Comparison of ENCODE assay signal across 14 cellular contexts in genomic region chr9:121737481-121737931, GRCh38.
DNase-seq lines count a peak whose midpoint lies in the region; ATAC-seq, FAIRE-seq and TF ChIP-seq lines count a peak whose summit lies in the region.
"Had no signal": no experiment of that assay in that cellular context is flagged by ENCODE, and none has a peak within 500 bp of the region (broad histone marks: within the 10 kb centered on the region; RNA-seq: fewer than 3 reads in every experiment).

No MANE protein-coding gene starts in this region.

- no peaks in the 10 kb centered on the region for H3K36me3 Mint-ChIP-seq in chondrocyte (ENCODE audit: low read depth)

- H3K27me3 Mint-ChIP-seq in chondrocyte (ENCODE audit: low read depth) = no peaks in the 10 kb centered on the region

- H3K4me1 Mint-ChIP-seq in chondrocyte (ENCODE audit: low read depth) = peaks cover 69% of the 10 kb centered on the region

- no peak for TF ChIP-seq POLR2A in thyroid gland (IDR thresholded peaks at IDR 0.05)
- no peak for TF ChIP-seq POLR2A in GM12891 (IDR thresholded peaks at IDR 0.05; ENCODE audit: low read depth, low read length)

- ATAC-seq in HG03045 (IDR thresholded peaks at IDR 0.05; ENCODE audit: unreplicated experiment) (no peak), GM18858 (IDR thresholded peaks at IDR 0.05; ENCODE audit: unreplicated experiment) (no peak)

- WGBS in thyroid gland, 2 donors = 90 to 91% methylated on average over 4 to 9 of the region's 9 CpGs

- H3K4me3 ChIP-seq in KMS-11 (IDR thresholded peaks at IDR 0.05; ENCODE audit: insufficient read depth, low read depth, low read length) (no peak overlapping the region), muscle layer of duodenum (ENCODE audit: low read depth in 1 of 2, low read length in 2 of 2) (peak overlapping the region; percentile 19 to 56), thyroid gland (replicated peaks in 1 of 3) (no peak overlapping the region), SJCRH30 (no peak overlapping the region)
- H3K4me3 ChIP-seq: GM23248, MG63 had no signal

- no peak overlapping the region for H3K4me3 Mint-ChIP-seq in chondrocyte (ENCODE audit: unreplicated experiment)

- H3K79me2 ChIP-seq in KMS-11 (ENCODE audit: insufficient read depth, low read depth) = peaks cover 4% of the 10 kb centered on the region; the same call in 1 of the 2 replicates

- peak overlapping the region; percentile 45; the same call in 1 of the 2 replicates for H3K4me2 ChIP-seq in KMS-11

- H3K4me1 ChIP-seq in KMS-11 (ENCODE audit: low read depth, poor library complexity, severe bottlenecking) (peaks cover 95% of the 10 kb centered on the region), muscle layer of duodenum (ENCODE audit: control insufficient read depth in 1 of 2, insufficient read depth in 2 of 2, low read length in 2 of 2) (peaks cover 39 to 69% of the 10 kb centered on the region in 2 donors), thyroid gland (peaks cover 36 to 79% of the 10 kb centered on the region in 2 donors), SJCRH30 (peaks cover 19% of the 10 kb centered on the region)

- FAIRE-seq in GM12891 (lab: Jason Lieb, UNC) = no peak

- peak overlapping the region; percentile 57 for H3K27ac Mint-ChIP-seq in chondrocyte (ENCODE audit: unreplicated experiment)
- H3K27ac Mint-ChIP-seq: CD4-positive, alpha-beta T cell had no signal

- no peaks in the 10 kb centered on the region for H4K20me1 ChIP-seq in KMS-11 (ENCODE audit: insufficient read depth)

- no peak for DNase-seq in chondrocyte (ENCODE audit: low spot score)
- no peak for DNase-seq in thyroid gland
- no peak for DNase-seq in SJCRH30
- no peak for DNase-seq in GM12891 (ENCODE audit: insufficient read length, low spot score)
- DNase-seq: CD4-positive, alpha-beta T cell; GDM1; MG63; midbrain had no signal

- intact Hi-C loops in thyroid gland (cut with DNase I) = no loop called here

- H3K9ac ChIP-seq in KMS-11 = peak overlapping the region; percentile 31; the same call in 1 of the 2 replicates
- H3K9ac ChIP-seq: GM23248 had no signal

- H3K9me3 ChIP-seq in muscle layer of duodenum (ENCODE audit: control insufficient read depth in 1 of 2, low read length in 2 of 2) (no peaks in the 10 kb centered on the region), thyroid gland (no peaks in the 10 kb centered on the region), SJCRH30 (replicated peaks) (no peaks in the 10 kb centered on the region)
- H3K9me3 ChIP-seq: MG63 had no signal

- TF ChIP-seq CTCF in KMS-11 (conservative IDR thresholded peaks at IDR 0.05; ENCODE audit: low read depth, low read length) = no peak
- no peak for TF ChIP-seq CTCF in chondrocyte (IDR thresholded peaks at IDR 0.05)
- no peak for TF ChIP-seq CTCF in thyroid gland (IDR thresholded peaks at IDR 0.05)

- H3K36me3 ChIP-seq in KMS-11 (ENCODE audit: insufficient read depth) = no peaks in the 10 kb centered on the region
- H3K36me3 ChIP-seq in muscle layer of duodenum (ENCODE audit: control insufficient read depth in 1 of 2, insufficient read depth in 2 of 2, low read length in 2 of 2) = no peaks in the 10 kb centered on the region
- no peaks in the 10 kb centered on the region for H3K36me3 ChIP-seq in thyroid gland
- H3K36me3 ChIP-seq in SJCRH30 = no peaks in the 10 kb centered on the region
- H3K36me3 ChIP-seq: MG63 had no signal

- H3K27ac ChIP-seq in KMS-11 (peak overlapping the region; percentile 82), muscle layer of duodenum (ENCODE audit: low read length) (peak overlapping the region; percentile 84), thyroid gland (peak overlapping the region; percentile 64 to 91 (median 66)), SJCRH30 (no peak overlapping the region)
- H3K27ac ChIP-seq: GM23248, HL-60 had no signal

- H3K27me3 ChIP-seq in KMS-11 (ENCODE audit: insufficient read depth, low read depth) = no peaks in the 10 kb centered on the region
- H3K27me3 ChIP-seq in muscle layer of duodenum (ENCODE audit: low read depth, low read length) = no peaks in the 10 kb centered on the region
- no peaks in the 10 kb centered on the region for H3K27me3 ChIP-seq in thyroid gland
- H3K27me3 ChIP-seq in SJCRH30 = no peaks in the 10 kb centered on the region
- H3K27me3 ChIP-seq: MG63 had no signal

- no peaks in the 10 kb centered on the region for H3K9me3 Mint-ChIP-seq in chondrocyte (ENCODE audit: low read depth)
- H3K9me3 Mint-ChIP-seq: CD4-positive, alpha-beta T cell had no signal

- H2AFZ ChIP-seq in KMS-11 (ENCODE audit: low read depth) = no peak overlapping the region
- H2AFZ ChIP-seq: GM23248 had no signal

TF ChIP-seq in GM12891, 5 proteins besides CTCF, POLR2A, EP300 and RAD21:
- no peak for TF ChIP-seq POLR2AphosphoS5 (IDR thresholded peaks at IDR 0.05; ENCODE audit: low read depth, low read length)
- TF ChIP-seq PAX5 (IDR thresholded peaks at IDR 0.05; ENCODE audit: insufficient read depth, low read length, severe bottlenecking) = no peak
- TF ChIP-seq POU2F2 (IDR thresholded peaks at IDR 0.05; ENCODE audit: low read depth, low read length) = no peak
- no peak for TF ChIP-seq TAF1 (IDR thresholded peaks at IDR 0.05; ENCODE audit: low read depth, low read length)
- no peak for TF ChIP-seq SPI1 (IDR thresholded peaks at IDR 0.05; ENCODE audit: low read depth, low read length)
TF ChIP-seq in GM12891: peak in this region for 0.

Comparison
In these comparisons a context has a peak if more than half of its experiments do, and no peak if none do; other contexts are left out.
1. H3K4me3 ChIP-seq: peak in muscle layer of duodenum (2 of 2); none in KMS-11 (single experiment), thyroid gland (0 of 3) and SJCRH30 (single experiment).